Comparison of ENCODE assay signal across 3 cellular contexts in genomic region chr2:33412920-33413319, GRCh38.
A peak's percentile ranks its signal among the peaks of the same experiment; 100 is the strongest.
TF ChIP-seq lines count a peak whose summit lies in the region.

No MANE protein-coding gene starts in this region.

TF ChIP-seq in IMR-90, 13 proteins besides CTCF, POLR2A, EP300 and RAD21:
- peak; percentile 47 for TF ChIP-seq SMC3 (IDR thresholded peaks at IDR 0.05; ENCODE audit: low read depth, low read length)
- TF ChIP-seq ELK1 (IDR thresholded peaks at IDR 0.05; ENCODE audit: borderline replicate concordance, low read depth, low read length): no peak
- TF ChIP-seq MAZ (IDR thresholded peaks at IDR 0.05; ENCODE audit: borderline replicate concordance, low read depth, low read length): no peak
- no peak for TF ChIP-seq FOS (IDR thresholded peaks at IDR 0.05; ENCODE audit: low read depth, low read length)
- TF ChIP-seq NFE2L2 (IDR thresholded peaks at IDR 0.05; ENCODE audit: low read depth, low read length): no peak
- TF ChIP-seq RFX5 (IDR thresholded peaks at IDR 0.05; ENCODE audit: low read depth, low read length): no peak

TF ChIP-seq in K562, 482 proteins besides CTCF, POLR2A, EP300 and RAD21 (continues in another document):
- no peak for TF ChIP-seq BRCA1 (IDR thresholded peaks at IDR 0.05)
- TF ChIP-seq BRCA1 (CRISPR knock-in tag; IDR thresholded peaks at IDR 0.05): no peak
- TF ChIP-seq TFAP4 (CRISPR knock-in tag; IDR thresholded peaks at IDR 0.05; ENCODE audit: borderline replicate concordance): no peak
- no peak for TF ChIP-seq ADNP (tag; IDR thresholded peaks at IDR 0.05)
- TF ChIP-seq STAT5B (CRISPR knock-in tag; IDR thresholded peaks at IDR 0.05): no peak
- no peak for TF ChIP-seq UBTF (IDR thresholded peaks at IDR 0.05; ENCODE audit: borderline replicate concordance in 1 of 2, low read depth in 2 of 2, low read length in 2 of 2)
- TF ChIP-seq ZKSCAN1 (IDR thresholded peaks at IDR 0.05; ENCODE audit: low read depth, low read length): peak; percentile 81; the same call in 1 of the 2 replicates
- no peak for TF ChIP-seq KLF16 (IDR thresholded peaks at IDR 0.05)
- TF ChIP-seq ELK1 (CRISPR knock-in tag; IDR thresholded peaks at IDR 0.05): no peak
- TF ChIP-seq PRPF4 (IDR thresholded peaks at IDR 0.05; ENCODE audit: insufficient read depth, low read depth, low read length, poor library complexity, severe bottlenecking): no peak
- no peak for TF ChIP-seq TCF3 (CRISPR knock-in tag; IDR thresholded peaks at IDR 0.05)
- TF ChIP-seq WHSC1 (IDR thresholded peaks at IDR 0.05; ENCODE audit: low read length): no peak
- TF ChIP-seq GABPB1 (CRISPR knock-in tag; IDR thresholded peaks at IDR 0.05): no peak
- no peak for TF ChIP-seq ZBTB17 (CRISPR knock-in tag; IDR thresholded peaks at IDR 0.05)
- TF ChIP-seq SMC3 (conservative IDR thresholded peaks at IDR 0.05; ENCODE audit: insufficient read depth, low read depth, low read length): peak; percentile 42; the same call in 1 of the 2 replicates
- TF ChIP-seq DEAF1 (CRISPR knock-in tag; IDR thresholded peaks at IDR 0.05): peak; percentile 56; the same call in 1 of the 2 replicates
- peak; percentile 90 for TF ChIP-seq ZNF24 (IDR thresholded peaks at IDR 0.05)
- TF ChIP-seq ZNF124 (CRISPR knock-in tag; IDR thresholded peaks at IDR 0.05): no peak
- TF ChIP-seq KDM4B (IDR thresholded peaks at IDR 0.05; ENCODE audit: borderline replicate concordance in 2 of 2, low read depth in 1 of 2): no peak
- TF ChIP-seq ZFX (CRISPR knock-in tag; IDR thresholded peaks at IDR 0.05): no peak
- no peak for TF ChIP-seq DACH1 (IDR thresholded peaks at IDR 0.05; ENCODE audit: partially characterized antibody)
- TF ChIP-seq MIER1 (IDR thresholded peaks at IDR 0.05; ENCODE audit: low read depth): no peak
- no peak for TF ChIP-seq ZZZ3 (IDR thresholded peaks at IDR 0.05)
- TF ChIP-seq ZBTB34 (CRISPR knock-in tag; IDR thresholded peaks at IDR 0.05): no peak

TF ChIP-seq in liver, 16 proteins besides CTCF, POLR2A, EP300 and RAD21:
- TF ChIP-seq ATF3 (IDR thresholded peaks at IDR 0.05) (no peak), EGR1 (IDR thresholded peaks at IDR 0.05; ENCODE audit: low read depth in 2 of 2) (no peak), YY1 (IDR thresholded peaks at IDR 0.05) (no peak), HNF4A (conservative IDR thresholded peaks at IDR 0.05) (no peak), SP1 (IDR thresholded peaks at IDR 0.05) (no peak), JUND (IDR thresholded peaks at IDR 0.05) (no peak), HNF4G (IDR thresholded peaks at IDR 0.05) (no peak), FOXA1 (IDR thresholded peaks at IDR 0.05) (no peak), GABPA (IDR thresholded peaks at IDR 0.05 in 1 of 2, conservative IDR thresholded peaks at IDR 0.05 in 1 of 2) (no peak)
